ENCODE assay signal across 9 cellular contexts in genomic region chr10:26780106-26780792, GRCh38.
A peak's percentile ranks its signal among the peaks of the same experiment; 100 is the strongest.
DNase-seq lines count a peak whose midpoint lies in the region; ATAC-seq and TF ChIP-seq lines count a peak whose summit lies in the region.
"Had no signal": no experiment of that assay in that cellular context is flagged by ENCODE, and none has a peak within 500 bp of the region (broad histone marks: within the 10 kb centered on the region; RNA-seq: fewer than 3 reads in every experiment).

No MANE protein-coding gene starts in this region.

- H3K27ac Mint-ChIP-seq in activated naive CD4-positive, alpha-beta T cell treated with anti-CD3 and anti-CD28 coated beads for 36 hours: peak overlapping the region; percentile 86
- peak overlapping the region; percentile 93 for H3K27ac Mint-ChIP-seq in stimulated activated naive B cell treated with anti-CD40 and anti-IgM and Interleukin-4, amounts not matched to agents 10 μg/mL and 1 μg/mL and 100 μg/mL, for 72 hours

- no peaks in the 10 kb centered on the region for H3K4me1 ChIP-seq in A673 (ENCODE audit: insufficient read depth, low read length, poor library complexity, severe bottlenecking)

- peak; percentile 36 for ATAC-seq in HG03354 (IDR thresholded peaks at IDR 0.05; ENCODE audit: poor library complexity, severe bottlenecking, unreplicated experiment)
- no peak for ATAC-seq in stimulated activated naive B cell treated with anti-CD40 and anti-IgM and Interleukin-4, amounts not matched to agents 10 μg/mL and 1 μg/mL and 100 μg/mL, for 72 hours (replicated peaks)

- BruUV-seq in A673 (replicated peaks; lab: Mats Ljungman, UMichigan): no TSS peak

- no peaks in the 10 kb centered on the region for H3K27me3 Mint-ChIP-seq in activated naive CD4-positive, alpha-beta T cell treated with anti-CD3 and anti-CD28 coated beads for 36 hours (ENCODE audit: low read depth)
- H3K27me3 Mint-ChIP-seq in stimulated activated naive B cell treated with anti-CD40 and anti-IgM and Interleukin-4, amounts not matched to agents 10 μg/mL and 1 μg/mL and 100 μg/mL, for 72 hours: no peaks in the 10 kb centered on the region

- CTCF ChIA-PET in activated naive CD4-positive, alpha-beta T cell treated with anti-CD3 and anti-CD28 coated beads for 36 hours (lab: Charles Lee): interaction anchor here (1.1 to 1.8 kb wide), 3 partner anchors 19 to 53 kb away, joined by 3 to 4 read pairs (median 4); no protein-coding TSS in a partner anchor
- CTCF ChIA-PET in A673 (lab: Charles Lee): no interaction called here

- no peak for DNase-seq in activated naive CD4-positive, alpha-beta T cell treated with anti-CD3 and anti-CD28 coated beads for 36 hours
- DNase-seq in activated naive CD4-positive, alpha-beta T cell treated with anti-CD3 and anti-CD28 coated beads, Interleukin-2, amount 50 U/mL, for 16 hours: no peak
- DNase-seq in dorsolateral prefrontal cortex (no peak), pons (ENCODE audit: low spot score) (no peak), A673 (ENCODE audit: low spot score) (no peak), SHP77 (lab: John Stamatoyannopoulos, UW) (no peak)
- DNase-seq in stimulated activated naive B cell treated with anti-CD40 and anti-IgM and Interleukin-4, amounts not matched to agents 10 μg/mL and 1 μg/mL and 100 μg/mL, for 72 hours: no peak
- DNase-seq: glutamatergic neuron had no signal

- TF ChIP-seq CTCF in dorsolateral prefrontal cortex (IDR thresholded peaks at IDR 0.05 in 54 of 56, conservative IDR thresholded peaks at IDR 0.05 in 2 of 56; ENCODE audit: low read depth in 1 of 56, partially characterized antibody in 56 of 56): no peak
- no peak for TF ChIP-seq CTCF in A673 (conservative IDR thresholded peaks at IDR 0.05; ENCODE audit: low read depth, low read length)

- H3K27ac ChIP-seq in dorsolateral prefrontal cortex (peak overlapping the region in 42 of 59 donors; percentile 4 to 79 (median 44)), A673 (ENCODE audit: low read depth, low read length, poor library complexity, severe bottlenecking) (no peak overlapping the region)

- intact Hi-C loops in activated naive CD4-positive, alpha-beta T cell treated with anti-CD3 and anti-CD28 coated beads for 36 hours (cut with micrococcal nuclease): loop anchor here (2.0 to 5.0 kb wide), 2 partner anchors 293 to 321 kb away; partner anchors contain the start of gene ANKRD26
- intact Hi-C loops in dorsolateral prefrontal cortex (cut with DNase I): no loop called here
- intact Hi-C loops in A673 (cut with micrococcal nuclease; ENCODE audit: unreplicated experiment): no loop called here

- H3K9me3 ChIP-seq in A673 (ENCODE audit: low read depth, low read length, poor library complexity, severe bottlenecking): no peaks in the 10 kb centered on the region

- no peaks in the 10 kb centered on the region for H3K36me3 ChIP-seq in A673 (ENCODE audit: insufficient read depth, low read length, poor library complexity, severe bottlenecking)

- H3K4me3 ChIP-seq in dorsolateral prefrontal cortex: no peak overlapping the region
- H3K4me3 ChIP-seq in A673 (ENCODE audit: low read depth, low read length, poor library complexity, severe bottlenecking): no peak overlapping the region

- H3K4me3 Mint-ChIP-seq in activated naive CD4-positive, alpha-beta T cell treated with anti-CD3 and anti-CD28 coated beads for 36 hours: no peak overlapping the region
- peak overlapping the region in 1 of 2 donors; percentile 32 for H3K4me3 Mint-ChIP-seq in stimulated activated naive B cell treated with anti-CD40 and anti-IgM and Interleukin-4, amounts not matched to agents 10 μg/mL and 1 μg/mL and 100 μg/mL, for 72 hours

- POLR2A ChIA-PET in A673 (lab: Charles Lee; ENCODE audit: low non-redundant PET): no interaction called here

- H3K4me1 Mint-ChIP-seq in activated naive CD4-positive, alpha-beta T cell treated with anti-CD3 and anti-CD28 coated beads for 36 hours (ENCODE audit: low read depth): peaks cover 80% of the 10 kb centered on the region
- peaks cover 60 to 84% of the 10 kb centered on the region in 2 donors for H3K4me1 Mint-ChIP-seq in stimulated activated naive B cell treated with anti-CD40 and anti-IgM and Interleukin-4, amounts not matched to agents 10 μg/mL and 1 μg/mL and 100 μg/mL, for 72 hours

- no peaks in the 10 kb centered on the region for H3K9me3 Mint-ChIP-seq in activated naive CD4-positive, alpha-beta T cell treated with anti-CD3 and anti-CD28 coated beads for 36 hours
- H3K9me3 Mint-ChIP-seq in stimulated activated naive B cell treated with anti-CD40 and anti-IgM and Interleukin-4, amounts not matched to agents 10 μg/mL and 1 μg/mL and 100 μg/mL, for 72 hours: no peaks in the 10 kb centered on the region

- H3K27me3 ChIP-seq in dorsolateral prefrontal cortex (no peaks in the 10 kb centered on the region), A673 (replicated peaks; ENCODE audit: insufficient read depth, low read depth, low read length, poor library complexity) (no peaks in the 10 kb centered on the region)

- peaks cover 5% of the 10 kb centered on the region for H3K36me3 Mint-ChIP-seq in activated naive CD4-positive, alpha-beta T cell treated with anti-CD3 and anti-CD28 coated beads for 36 hours (ENCODE audit: low read depth)
- peaks cover 8 to 21% of the 10 kb centered on the region in 2 donors for H3K36me3 Mint-ChIP-seq in stimulated activated naive B cell treated with anti-CD40 and anti-IgM and Interleukin-4, amounts not matched to agents 10 μg/mL and 1 μg/mL and 100 μg/mL, for 72 hours
